In the genomic region with DNA sequence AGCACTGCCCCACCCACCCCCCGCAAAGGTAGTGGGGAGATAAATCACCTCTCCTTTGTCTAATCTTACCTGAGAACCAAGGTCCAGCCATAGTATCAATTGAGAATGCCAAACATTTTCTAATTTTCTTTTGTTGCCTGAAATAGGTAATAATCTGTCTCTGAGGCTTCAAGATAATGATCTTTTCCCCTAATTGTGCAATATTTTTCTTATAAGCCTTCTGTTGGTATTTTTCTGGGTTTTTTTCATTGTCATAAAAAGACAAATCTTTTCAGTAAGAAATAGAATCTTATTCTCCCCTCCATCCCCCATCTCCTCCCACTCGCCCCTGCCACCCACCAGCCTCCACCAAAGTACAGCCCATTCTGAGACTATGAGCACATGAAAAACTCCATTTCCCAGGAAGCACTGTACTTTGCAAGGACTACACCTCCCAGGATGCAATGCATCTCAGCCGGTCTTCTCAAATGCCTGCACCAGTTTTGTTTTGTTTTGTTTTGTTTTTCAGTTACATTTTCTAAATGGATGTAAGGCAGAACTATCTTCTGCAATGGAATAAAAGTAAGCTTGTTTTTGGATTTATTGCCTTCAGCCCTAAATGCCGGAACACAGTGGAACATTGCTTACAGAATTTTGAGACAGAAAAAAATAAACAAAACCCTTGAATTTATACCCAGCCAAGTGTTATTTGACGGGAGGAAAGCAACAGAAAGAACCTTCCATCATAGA, we compare ENCODE assay signal across 8 cellular contexts.
DNase-seq lines count a peak whose midpoint lies in the region; ATAC-seq, FAIRE-seq and TF ChIP-seq lines count a peak whose summit lies in the region.
"Had no signal": no experiment of that assay in that cellular context is flagged by ENCODE, and none has a peak within 500 bp of the region (broad histone marks: within the 10 kb centered on the region; RNA-seq: fewer than 3 reads in every experiment).

No MANE protein-coding gene starts in this region.

- H3K4me1 ChIP-seq in neuronal stem cell (ENCODE audit: control insufficient read depth in 2 of 2, insufficient read depth in 1 of 2, low read depth in 1 of 2, low read length in 2 of 2), result no peaks in the 10 kb centered on the region

- no peak overlapping the region for H2AK5ac ChIP-seq in neuronal stem cell (ENCODE audit: low read depth, low read length)

- no peak overlapping the region for H3K4ac ChIP-seq in neuronal stem cell (ENCODE audit: low read length)

- H2BK5ac ChIP-seq in neuronal stem cell (ENCODE audit: low read length), result no peak overlapping the region

- no peak overlapping the region for H2BK12ac ChIP-seq in neuronal stem cell (ENCODE audit: low read length)

- no peak overlapping the region for H4K8ac ChIP-seq in neuronal stem cell (ENCODE audit: low read depth, low read length)

- H3K4me3 ChIP-seq in neuronal stem cell (ENCODE audit: low read length in 2 of 2), result peak overlapping the region in 1 of 2 donors; percentile 9
- H3K4me3 ChIP-seq: thoracic aorta had no signal

- H3K9me3 ChIP-seq in neuronal stem cell (replicated peaks in 1 of 2; ENCODE audit: control insufficient read depth in 2 of 2, insufficient read depth in 1 of 2, low read depth in 1 of 2, low read length in 2 of 2), result no peaks in the 10 kb centered on the region
- H3K9me3 ChIP-seq: thoracic aorta had no signal

- no peak for TF ChIP-seq POLR2A in GM12891 (IDR thresholded peaks at IDR 0.05; ENCODE audit: low read depth, low read length)

- no peak overlapping the region for H4K91ac ChIP-seq in neuronal stem cell (ENCODE audit: low read depth, low read length, poor library complexity)

- WGBS in neuronal stem cell (ENCODE audit: extremely low coverage in 2 of 2, insufficient read length in 2 of 2, insufficient replicate concordance in 1 of 2), 2 donors, result no CpG with 5 or more reads among the region's 5 CpGs

- in situ Hi-C loops in SK-MEL-5 (cut with HindIII; ENCODE audit: low pct_unique_long_range_greater_than_20kb, low sequenced_read_pairs), result no loop called here

- H2BK15ac ChIP-seq in neuronal stem cell (ENCODE audit: low read length), result no peak overlapping the region

- FAIRE-seq in GM12891 (lab: Jason Lieb, UNC), result peak; percentile 61

- H3K9ac ChIP-seq in neuronal stem cell (ENCODE audit: low read depth, low read length, poor library complexity), result no peak overlapping the region

- no peak overlapping the region for H3K14ac ChIP-seq in neuronal stem cell (ENCODE audit: low read length)

- H3K27me3 ChIP-seq in neuronal stem cell (ENCODE audit: control insufficient read depth in 3 of 3, insufficient read depth in 3 of 3, low read depth in 1 of 3, low read length in 3 of 3), result no peaks in the 10 kb centered on the region

- DNase-seq in GM12891 (ENCODE audit: insufficient read length, low spot score) (peak; percentile 14), SK-MEL-5 (ENCODE audit: low read depth, low spot score) (peak; percentile 86), neuronal stem cell (ENCODE audit: low spot score) (peak; percentile 37), DMS79 (lab: John Stamatoyannopoulos, UW) (no peak)

- no peaks in the 10 kb centered on the region for H3K79me1 ChIP-seq in neuronal stem cell (ENCODE audit: low read depth, low read length)

- no peak overlapping the region for H3K27ac ChIP-seq in neuronal stem cell (replicated peaks; ENCODE audit: low read length)
- H3K27ac ChIP-seq: thoracic aorta had no signal

- ATAC-seq in GM21515 (IDR thresholded peaks at IDR 0.05; ENCODE audit: unreplicated experiment) (peak; percentile 100), HG03565 (IDR thresholded peaks at IDR 0.05; ENCODE audit: unreplicated experiment) (peak; percentile 100), esophagus mucosa (peak; percentile 57)

- no peaks in the 10 kb centered on the region for H3K36me3 ChIP-seq in neuronal stem cell (replicated peaks in 1 of 2; ENCODE audit: control insufficient read depth in 2 of 2, insufficient read depth in 2 of 2, low read length in 2 of 2)
- H3K36me3 ChIP-seq: thoracic aorta had no signal

- H3K23ac ChIP-seq in neuronal stem cell (ENCODE audit: low read depth, low read length, poor library complexity), result no peak overlapping the region

- no peak overlapping the region for H2BK120ac ChIP-seq in neuronal stem cell (ENCODE audit: low read depth, low read length)

- H3K4me2 ChIP-seq in neuronal stem cell (ENCODE audit: insufficient read depth, low read length, poor library complexity, severe bottlenecking), result no peak overlapping the region

- H3K18ac ChIP-seq in neuronal stem cell (ENCODE audit: low read length), result no peak overlapping the region

- H2AFZ ChIP-seq in neuronal stem cell (ENCODE audit: low read length), result peak overlapping the region; percentile 78

TF ChIP-seq in GM12891, 5 proteins besides CTCF, POLR2A, EP300 and RAD21:
- TF ChIP-seq TAF1 (IDR thresholded peaks at IDR 0.05; ENCODE audit: low read depth, low read length), result no peak
- no peak for TF ChIP-seq SPI1 (IDR thresholded peaks at IDR 0.05; ENCODE audit: low read depth, low read length)
TF ChIP-seq in GM12891: peak in this region for 0.
